ENCODE assay signal across 2 cellular contexts in the genomic region with DNA sequence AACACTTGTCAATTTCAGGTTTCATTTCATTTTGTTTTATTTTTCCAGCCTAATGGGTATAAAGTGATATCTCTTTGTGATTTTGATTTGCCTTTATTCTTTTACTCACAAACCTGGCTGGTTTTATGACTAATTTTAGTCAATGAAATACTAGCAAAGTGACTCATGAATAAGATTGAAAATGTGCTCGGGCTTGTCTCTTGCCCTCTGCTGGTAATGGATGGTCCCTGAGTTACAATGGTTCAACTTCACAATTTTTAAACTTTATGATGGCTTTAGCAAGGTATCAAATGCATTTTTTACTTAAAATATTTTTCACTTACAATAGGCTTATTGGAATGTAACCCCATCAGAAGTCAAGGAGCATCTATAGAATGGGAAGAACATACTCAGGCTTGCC.
TF ChIP-seq lines count a peak whose summit lies in the region.

No MANE protein-coding gene starts in this region.

TF ChIP-seq in SK-N-SH, 30 proteins besides CTCF, POLR2A, EP300 and RAD21 (continued from another document):
- TF ChIP-seq, protein P1, sequence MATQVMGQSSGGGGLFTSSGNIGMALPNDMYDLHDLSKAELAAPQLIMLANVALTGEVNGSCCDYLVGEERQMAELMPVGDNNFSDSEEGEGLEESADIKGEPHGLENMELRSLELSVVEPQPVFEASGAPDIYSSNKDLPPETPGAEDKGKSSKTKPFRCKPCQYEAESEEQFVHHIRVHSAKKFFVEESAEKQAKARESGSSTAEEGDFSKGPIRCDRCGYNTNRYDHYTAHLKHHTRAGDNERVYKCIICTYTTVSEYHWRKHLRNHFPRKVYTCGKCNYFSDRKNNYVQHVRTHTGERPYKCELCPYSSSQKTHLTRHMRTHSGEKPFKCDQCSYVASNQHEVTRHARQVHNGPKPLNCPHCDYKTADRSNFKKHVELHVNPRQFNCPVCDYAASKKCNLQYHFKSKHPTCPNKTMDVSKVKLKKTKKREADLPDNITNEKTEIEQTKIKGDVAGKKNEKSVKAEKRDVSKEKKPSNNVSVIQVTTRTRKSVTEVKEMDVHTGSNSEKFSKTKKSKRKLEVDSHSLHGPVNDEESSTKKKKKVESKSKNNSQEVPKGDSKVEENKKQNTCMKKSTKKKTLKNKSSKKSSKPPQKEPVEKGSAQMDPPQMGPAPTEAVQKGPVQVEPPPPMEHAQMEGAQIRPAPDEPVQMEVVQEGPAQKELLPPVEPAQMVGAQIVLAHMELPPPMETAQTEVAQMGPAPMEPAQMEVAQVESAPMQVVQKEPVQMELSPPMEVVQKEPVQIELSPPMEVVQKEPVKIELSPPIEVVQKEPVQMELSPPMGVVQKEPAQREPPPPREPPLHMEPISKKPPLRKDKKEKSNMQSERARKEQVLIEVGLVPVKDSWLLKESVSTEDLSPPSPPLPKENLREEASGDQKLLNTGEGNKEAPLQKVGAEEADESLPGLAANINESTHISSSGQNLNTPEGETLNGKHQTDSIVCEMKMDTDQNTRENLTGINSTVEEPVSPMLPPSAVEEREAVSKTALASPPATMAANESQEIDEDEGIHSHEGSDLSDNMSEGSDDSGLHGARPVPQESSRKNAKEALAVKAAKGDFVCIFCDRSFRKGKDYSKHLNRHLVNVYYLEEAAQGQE (IDR thresholded peaks at IDR 0.05; ENCODE audit: low read depth, low read length) = no peak
- no peak for TF ChIP-seq SMC3 (IDR thresholded peaks at IDR 0.05; ENCODE audit: low read depth, low read length)
- no peak for TF ChIP-seq ELF1 (IDR thresholded peaks at IDR 0.05)
- no peak for TF ChIP-seq YY1 (IDR thresholded peaks at IDR 0.05; ENCODE audit: low read depth)
- no peak for TF ChIP-seq TEAD4 (IDR thresholded peaks at IDR 0.05; ENCODE audit: borderline replicate concordance, insufficient read depth)
- TF ChIP-seq FOXJ3 (CRISPR knock-in tag; IDR thresholded peaks at IDR 0.05) = no peak
- TF ChIP-seq MXI1 (IDR thresholded peaks at IDR 0.05; ENCODE audit: low read depth, low read length) = no peak
- no peak for TF ChIP-seq FOSL2 (IDR thresholded peaks at IDR 0.05; ENCODE audit: borderline replicate concordance, low read depth)
- no peak for TF ChIP-seq SIN3A (IDR thresholded peaks at IDR 0.05; ENCODE audit: borderline replicate concordance, low read depth, low read length)
- TF ChIP-seq, protein P2, sequence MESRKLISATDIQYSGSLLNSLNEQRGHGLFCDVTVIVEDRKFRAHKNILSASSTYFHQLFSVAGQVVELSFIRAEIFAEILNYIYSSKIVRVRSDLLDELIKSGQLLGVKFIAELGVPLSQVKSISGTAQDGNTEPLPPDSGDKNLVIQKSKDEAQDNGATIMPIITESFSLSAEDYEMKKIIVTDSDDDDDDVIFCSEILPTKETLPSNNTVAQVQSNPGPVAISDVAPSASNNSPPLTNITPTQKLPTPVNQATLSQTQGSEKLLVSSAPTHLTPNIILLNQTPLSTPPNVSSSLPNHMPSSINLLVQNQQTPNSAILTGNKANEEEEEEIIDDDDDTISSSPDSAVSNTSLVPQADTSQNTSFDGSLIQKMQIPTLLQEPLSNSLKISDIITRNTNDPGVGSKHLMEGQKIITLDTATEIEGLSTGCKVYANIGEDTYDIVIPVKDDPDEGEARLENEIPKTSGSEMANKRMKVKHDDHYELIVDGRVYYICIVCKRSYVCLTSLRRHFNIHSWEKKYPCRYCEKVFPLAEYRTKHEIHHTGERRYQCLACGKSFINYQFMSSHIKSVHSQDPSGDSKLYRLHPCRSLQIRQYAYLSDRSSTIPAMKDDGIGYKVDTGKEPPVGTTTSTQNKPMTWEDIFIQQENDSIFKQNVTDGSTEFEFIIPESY (IDR thresholded peaks at IDR 0.05; ENCODE audit: borderline replicate concordance, low read depth) = no peak
- TF ChIP-seq RCOR1 (IDR thresholded peaks at IDR 0.05; ENCODE audit: low read length) = no peak

TF ChIP-seq in SK-N-SH treated with all-trans-retinoic acid at 6 μM for 48 hours, 23 proteins besides CTCF, POLR2A, EP300 and RAD21 (continued from another document):
- TF ChIP-seq, protein P3, sequence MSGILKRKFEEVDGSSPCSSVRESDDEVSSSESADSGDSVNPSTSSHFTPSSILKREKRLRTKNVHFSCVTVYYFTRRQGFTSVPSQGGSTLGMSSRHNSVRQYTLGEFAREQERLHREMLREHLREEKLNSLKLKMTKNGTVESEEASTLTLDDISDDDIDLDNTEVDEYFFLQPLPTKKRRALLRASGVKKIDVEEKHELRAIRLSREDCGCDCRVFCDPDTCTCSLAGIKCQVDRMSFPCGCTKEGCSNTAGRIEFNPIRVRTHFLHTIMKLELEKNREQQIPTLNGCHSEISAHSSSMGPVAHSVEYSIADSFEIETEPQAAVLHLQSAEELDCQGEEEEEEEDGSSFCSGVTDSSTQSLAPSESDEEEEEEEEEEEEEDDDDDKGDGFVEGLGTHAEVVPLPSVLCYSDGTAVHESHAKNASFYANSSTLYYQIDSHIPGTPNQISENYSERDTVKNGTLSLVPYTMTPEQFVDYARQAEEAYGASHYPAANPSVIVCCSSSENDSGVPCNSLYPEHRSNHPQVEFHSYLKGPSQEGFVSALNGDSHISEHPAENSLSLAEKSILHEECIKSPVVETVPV (CRISPR knock-in tag; IDR thresholded peaks at IDR 0.05) = no peak
- TF ChIP-seq, protein P4, sequence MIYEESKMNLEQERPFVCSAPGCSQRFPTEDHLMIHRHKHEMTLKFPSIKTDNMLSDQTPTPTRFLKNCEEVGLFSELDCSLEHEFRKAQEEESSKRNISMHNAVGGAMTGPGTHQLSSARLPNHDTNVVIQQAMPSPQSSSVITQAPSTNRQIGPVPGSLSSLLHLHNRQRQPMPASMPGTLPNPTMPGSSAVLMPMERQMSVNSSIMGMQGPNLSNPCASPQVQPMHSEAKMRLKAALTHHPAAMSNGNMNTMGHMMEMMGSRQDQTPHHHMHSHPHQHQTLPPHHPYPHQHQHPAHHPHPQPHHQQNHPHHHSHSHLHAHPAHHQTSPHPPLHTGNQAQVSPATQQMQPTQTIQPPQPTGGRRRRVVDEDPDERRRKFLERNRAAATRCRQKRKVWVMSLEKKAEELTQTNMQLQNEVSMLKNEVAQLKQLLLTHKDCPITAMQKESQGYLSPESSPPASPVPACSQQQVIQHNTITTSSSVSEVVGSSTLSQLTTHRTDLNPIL (CRISPR knock-in tag; IDR thresholded peaks at IDR 0.05; ENCODE audit: low read depth) = no peak
- TF ChIP-seq ZNF70 (CRISPR knock-in tag; IDR thresholded peaks at IDR 0.05) (no peak), SNAI2 (CRISPR knock-in tag; IDR thresholded peaks at IDR 0.05) (no peak), TCF4 (CRISPR knock-in tag; IDR thresholded peaks at IDR 0.05; ENCODE audit: borderline replicate concordance) (no peak)
